3 cellular contexts compared by ENCODE assay signal in the genomic region with DNA sequence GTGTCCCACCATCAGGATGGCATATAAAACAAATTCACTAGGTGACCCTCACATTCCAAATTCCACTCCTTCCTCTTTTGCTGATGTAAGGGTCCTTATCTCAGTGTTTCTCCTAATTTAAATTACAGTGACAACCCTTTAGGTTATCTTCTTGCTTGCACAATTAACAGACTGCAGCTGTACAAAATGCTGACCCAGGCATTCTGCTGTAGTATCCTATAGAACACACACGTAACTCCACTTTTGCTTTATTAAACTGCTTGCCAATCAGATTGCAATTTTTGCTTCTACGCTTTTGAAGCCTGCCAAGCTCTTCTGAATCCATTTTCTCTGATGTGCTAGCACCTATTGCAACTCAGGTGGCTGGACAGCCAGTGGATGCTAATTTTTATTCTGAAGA.
TF ChIP-seq lines count a peak whose summit lies in the region.

No MANE protein-coding gene starts in this region.

TF ChIP-seq in A549, 52 proteins besides CTCF, POLR2A, EP300 and RAD21:
- TF ChIP-seq TP53 (CRISPR knock-in tag; IDR thresholded peaks at IDR 0.05) (no peak), ZC3H11A (IDR thresholded peaks at IDR 0.05) (no peak), HDAC2 (IDR thresholded peaks at IDR 0.05) (no peak), MAFK (IDR thresholded peaks at IDR 0.05; ENCODE audit: partially characterized antibody) (peak; percentile 62)
- TF ChIP-seq, protein P1, sequence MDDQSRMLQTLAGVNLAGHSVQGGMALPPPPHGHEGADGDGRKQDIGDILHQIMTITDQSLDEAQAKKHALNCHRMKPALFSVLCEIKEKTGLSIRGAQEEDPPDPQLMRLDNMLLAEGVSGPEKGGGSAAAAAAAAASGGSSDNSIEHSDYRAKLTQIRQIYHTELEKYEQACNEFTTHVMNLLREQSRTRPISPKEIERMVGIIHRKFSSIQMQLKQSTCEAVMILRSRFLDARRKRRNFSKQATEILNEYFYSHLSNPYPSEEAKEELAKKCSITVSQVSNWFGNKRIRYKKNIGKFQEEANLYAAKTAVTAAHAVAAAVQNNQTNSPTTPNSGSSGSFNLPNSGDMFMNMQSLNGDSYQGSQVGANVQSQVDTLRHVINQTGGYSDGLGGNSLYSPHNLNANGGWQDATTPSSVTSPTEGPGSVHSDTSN (IDR thresholded peaks at IDR 0.05): no peak
- TF ChIP-seq, protein P2, sequence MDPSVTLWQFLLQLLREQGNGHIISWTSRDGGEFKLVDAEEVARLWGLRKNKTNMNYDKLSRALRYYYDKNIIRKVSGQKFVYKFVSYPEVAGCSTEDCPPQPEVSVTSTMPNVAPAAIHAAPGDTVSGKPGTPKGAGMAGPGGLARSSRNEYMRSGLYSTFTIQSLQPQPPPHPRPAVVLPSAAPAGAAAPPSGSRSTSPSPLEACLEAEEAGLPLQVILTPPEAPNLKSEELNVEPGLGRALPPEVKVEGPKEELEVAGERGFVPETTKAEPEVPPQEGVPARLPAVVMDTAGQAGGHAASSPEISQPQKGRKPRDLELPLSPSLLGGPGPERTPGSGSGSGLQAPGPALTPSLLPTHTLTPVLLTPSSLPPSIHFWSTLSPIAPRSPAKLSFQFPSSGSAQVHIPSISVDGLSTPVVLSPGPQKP (IDR thresholded peaks at IDR 0.05; ENCODE audit: low read depth, low read length): no peak

TF ChIP-seq in IMR-90, 13 proteins besides CTCF, POLR2A, EP300 and RAD21:
- TF ChIP-seq NFE2L2 (IDR thresholded peaks at IDR 0.05; ENCODE audit: low read depth, low read length): no peak
- TF ChIP-seq CHD1 (IDR thresholded peaks at IDR 0.05; ENCODE audit: low read depth, low read length): no peak
- TF ChIP-seq, protein P3, sequence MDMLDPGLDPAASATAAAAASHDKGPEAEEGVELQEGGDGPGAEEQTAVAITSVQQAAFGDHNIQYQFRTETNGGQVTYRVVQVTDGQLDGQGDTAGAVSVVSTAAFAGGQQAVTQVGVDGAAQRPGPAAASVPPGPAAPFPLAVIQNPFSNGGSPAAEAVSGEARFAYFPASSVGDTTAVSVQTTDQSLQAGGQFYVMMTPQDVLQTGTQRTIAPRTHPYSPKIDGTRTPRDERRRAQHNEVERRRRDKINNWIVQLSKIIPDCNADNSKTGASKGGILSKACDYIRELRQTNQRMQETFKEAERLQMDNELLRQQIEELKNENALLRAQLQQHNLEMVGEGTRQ (IDR thresholded peaks at IDR 0.05; ENCODE audit: low read depth, low read length): no peak
- TF ChIP-seq MAFK (IDR thresholded peaks at IDR 0.05; ENCODE audit: low read depth, low read length): peak; percentile 70

TF ChIP-seq in H1, 55 proteins besides CTCF, POLR2A, EP300 and RAD21:
- no peak for TF ChIP-seq PHF8 (conservative IDR thresholded peaks at IDR 0.05; ENCODE audit: low read depth, low read length)
- no peak for TF ChIP-seq KDM5A (IDR thresholded peaks at IDR 0.05; ENCODE audit: low read length)
- no peak for TF ChIP-seq NANOG (IDR thresholded peaks at IDR 0.05; ENCODE audit: insufficient read depth, low read depth, low read length, poor library complexity, severe bottlenecking)
- TF ChIP-seq, protein P3 (IDR thresholded peaks at IDR 0.05; ENCODE audit: low read length): no peak
- TF ChIP-seq POU5F1 (IDR thresholded peaks at IDR 0.05; ENCODE audit: low read depth, low read length): no peak
- TF ChIP-seq HDAC2 (IDR thresholded peaks at IDR 0.05; ENCODE audit: borderline replicate concordance in 1 of 2, low read depth in 2 of 2, low read length in 2 of 2): no peak
- TF ChIP-seq MAFK (IDR thresholded peaks at IDR 0.05; ENCODE audit: low read depth, low read length): 0 out of 2 replicates have a peak, but pooled peaks have one; percentile 12
